8 cellular contexts compared by ENCODE assay signal in genomic region chr3:32510075-32510724, GRCh38. TPM values are rescaled to one million over a fixed set of nuclear protein-coding genes. Genes with fewer than 3 reads are reported as not detected.
DNase-seq lines count a peak whose midpoint lies in the region; ATAC-seq and TF ChIP-seq lines count a peak whose summit lies in the region.

No MANE protein-coding gene starts in this region.

- CTCF ChIA-PET in CD4-positive, alpha-beta memory T cell (lab: Charles Lee; ENCODE audit: partially characterized antibody): interaction anchor here (0.7 to 6.4 kb wide), 19 partner anchors 9 to 863 kb away, joined by 3 to 34 read pairs (median 3); no protein-coding TSS in a partner anchor

- no peak overlapping the region for H2AFZ ChIP-seq in OCI-LY1 (ENCODE audit: low read length)

- no peak for TF ChIP-seq EP300 in esophagus muscularis mucosa (IDR thresholded peaks at IDR 0.05)

- no peak overlapping the region for H3K4me3 ChIP-seq in CD4-positive, alpha-beta memory T cell (ENCODE audit: low read length in 2 of 2)
- H3K4me3 ChIP-seq in OCI-LY1 (ENCODE audit: low read depth, low read length, poor library complexity, severe bottlenecking) (no peak overlapping the region), esophagus muscularis mucosa (no peak overlapping the region)

- H3K9me3 Mint-ChIP-seq in CD4-positive, alpha-beta memory T cell: no peaks in the 10 kb centered on the region
- no peaks in the 10 kb centered on the region for H3K9me3 Mint-ChIP-seq in natural killer cell treated with Interleukin-12 subunit alpha and Interleukin-12 subunit beta and Interleukin-15 and Interleukin-18, amount 100 ng/mL, for 72 hours

- H3K36me3 ChIP-seq in CD4-positive, alpha-beta memory T cell (ENCODE audit: insufficient read depth, low read length): no peaks in the 10 kb centered on the region
- H3K36me3 ChIP-seq in OCI-LY1 (ENCODE audit: insufficient read depth, low read length): no peaks in the 10 kb centered on the region
- H3K36me3 ChIP-seq in esophagus muscularis mucosa: no peaks in the 10 kb centered on the region

- peak; percentile 93 for TF ChIP-seq CTCF in OCI-LY1 (IDR thresholded peaks at IDR 0.05; ENCODE audit: low read length)
- peak; percentile 59 to 67 (median 66) for TF ChIP-seq CTCF in esophagus muscularis mucosa (IDR thresholded peaks at IDR 0.05)

- POLR2A ChIA-PET in CD4-positive, alpha-beta memory T cell (lab: Charles Lee; ENCODE audit: partially characterized antibody): interaction anchor here (1.0 kb wide), 1 partner anchor 8 kb away, joined by 5 read pairs; no protein-coding TSS in a partner anchor

- no peaks in the 10 kb centered on the region for H3K27me3 ChIP-seq in CD4-positive, alpha-beta memory T cell (ENCODE audit: insufficient read depth, low read length)
- no peaks in the 10 kb centered on the region for H3K27me3 ChIP-seq in OCI-LY1 (ENCODE audit: insufficient read depth, low read length)
- H3K27me3 ChIP-seq in esophagus muscularis mucosa: no peaks in the 10 kb centered on the region

- no peaks in the 10 kb centered on the region for H3K79me2 ChIP-seq in OCI-LY1 (ENCODE audit: insufficient read depth, low read length)

- no peaks in the 10 kb centered on the region for H3K9me3 ChIP-seq in CD4-positive, alpha-beta memory T cell (ENCODE audit: control insufficient read depth in 1 of 2, low read length in 2 of 2)
- H3K9me3 ChIP-seq in OCI-LY1 (ENCODE audit: low read length) (no peaks in the 10 kb centered on the region), esophagus muscularis mucosa (no peaks in the 10 kb centered on the region)

- no peak overlapping the region for H3K9ac ChIP-seq in OCI-LY1 (ENCODE audit: low read length)

- H3K27me3 Mint-ChIP-seq in CD4-positive, alpha-beta memory T cell: no peaks in the 10 kb centered on the region
- no peaks in the 10 kb centered on the region for H3K27me3 Mint-ChIP-seq in natural killer cell treated with Interleukin-12 subunit alpha and Interleukin-12 subunit beta and Interleukin-15 and Interleukin-18, amount 100 ng/mL, for 72 hours

- peak; percentile 82 for ATAC-seq in GM19328 (IDR thresholded peaks at IDR 0.05; ENCODE audit: unreplicated experiment)
- ATAC-seq in HG03521 (IDR thresholded peaks at IDR 0.05; ENCODE audit: unreplicated experiment): peak; percentile 68
- peak; percentile 68 to 74 for ATAC-seq in natural killer cell treated with Interleukin-12 subunit alpha and Interleukin-12 subunit beta and Interleukin-15 and Interleukin-18, amount 100 ng/mL, for 72 hours

- no peak for TF ChIP-seq POLR2A in esophagus muscularis mucosa (IDR thresholded peaks at IDR 0.05; ENCODE audit: low read depth)

- 31% methylated on average over 3 of the region's 3 CpGs for WGBS in esophagus muscularis mucosa

- no peaks in the 10 kb centered on the region for H4K20me1 ChIP-seq in OCI-LY1 (ENCODE audit: insufficient read depth, low read length)

- intact Hi-C loops in CD4-positive, alpha-beta memory T cell (cut with micrococcal nuclease): loop anchor here (1.0 to 5.0 kb wide), 3 partner anchors 77 to 862 kb away; no protein-coding TSS in a partner anchor
- intact Hi-C loops in esophagus muscularis mucosa (cut with DNase I): loop anchor here (2.0 to 10.0 kb wide), 2 partner anchors 55 to 155 kb away; no protein-coding TSS in a partner anchor

- no peaks in the 10 kb centered on the region for H3K36me3 Mint-ChIP-seq in CD4-positive, alpha-beta memory T cell
- no peaks in the 10 kb centered on the region for H3K36me3 Mint-ChIP-seq in natural killer cell treated with Interleukin-12 subunit alpha and Interleukin-12 subunit beta and Interleukin-15 and Interleukin-18, amount 100 ng/mL, for 72 hours

- no peak overlapping the region for H3K4me3 Mint-ChIP-seq in CD4-positive, alpha-beta memory T cell
- no peak overlapping the region for H3K4me3 Mint-ChIP-seq in natural killer cell treated with Interleukin-12 subunit alpha and Interleukin-12 subunit beta and Interleukin-15 and Interleukin-18, amount 100 ng/mL, for 72 hours

- no peak overlapping the region for H3K27ac ChIP-seq in CD4-positive, alpha-beta memory T cell (ENCODE audit: low read depth, low read length)
- H3K27ac ChIP-seq in OCI-LY1 (ENCODE audit: low read depth, low read length, poor library complexity, severe bottlenecking) (no peak overlapping the region), esophagus muscularis mucosa (replicated peaks in 1 of 4) (no peak overlapping the region)

- H3F3A ChIP-seq in OCI-LY1 (ENCODE audit: insufficient read depth, low read length): 0 out of 2 replicates have a peak, but pooled peaks cover 4% of the 10 kb centered on the region

- DNase-seq in CD4-positive, alpha-beta memory T cell: peak; percentile 56 to 68 (median 59)
- DNase-seq in activated T-cell treated with anti-CD3 and anti-CD28 coated beads for 24 hours (ENCODE audit: low read depth) (peak; percentile 42), esophagus muscularis mucosa (ENCODE audit: extremely low spot score) (no peak), stromal cell of bone marrow (ENCODE audit: low read depth) (peak; percentile 53)
- no peak for DNase-seq in natural killer cell treated with Interleukin-12 subunit alpha and Interleukin-12 subunit beta and Interleukin-15 and Interleukin-18, amount 100 ng/mL, for 72 hours (ENCODE audit: low spot score)

- H3K27ac Mint-ChIP-seq in CD4-positive, alpha-beta memory T cell: peak overlapping the region in 3 of 7 donors; percentile 1 to 57 (median 37)
- peak overlapping the region in 1 of 2 donors; percentile 42 for H3K27ac Mint-ChIP-seq in natural killer cell treated with Interleukin-12 subunit alpha and Interleukin-12 subunit beta and Interleukin-15 and Interleukin-18, amount 100 ng/mL, for 72 hours

- H3K4me1 ChIP-seq in CD4-positive, alpha-beta memory T cell (ENCODE audit: insufficient read depth, low read length): no peaks in the 10 kb centered on the region
- H3K4me1 ChIP-seq in OCI-LY1 (ENCODE audit: insufficient read depth, low read length, severe bottlenecking) (peaks cover 5% of the 10 kb centered on the region), esophagus muscularis mucosa (peaks cover 0 to 6% (median 0%) of the 10 kb centered on the region in 4 donors)

- no peak overlapping the region for H3K4me2 ChIP-seq in OCI-LY1 (ENCODE audit: low read length)

- no peaks in the 10 kb centered on the region for H3K9me2 ChIP-seq in OCI-LY1 (ENCODE audit: low read depth, low read length)

- H3K4me1 Mint-ChIP-seq in CD4-positive, alpha-beta memory T cell: peaks cover 0 to 4% (median 1%) of the 10 kb centered on the region in 4 donors
- no peaks in the 10 kb centered on the region for H3K4me1 Mint-ChIP-seq in natural killer cell treated with Interleukin-12 subunit alpha and Interleukin-12 subunit beta and Interleukin-15 and Interleukin-18, amount 100 ng/mL, for 72 hours (ENCODE audit: low read depth in 2 of 2)

RNA-seq across cellular contexts. Expression of gene CMTM6, which starts 7.5 kb away (rescaled TPM):
- total RNA-seq in CD4-positive, alpha-beta memory T cell: 10 to 100 TPM; 30.3 to 34.8 TPM
- polyA plus RNA-seq in CD4-positive, alpha-beta memory T cell: 100 to 1,000 TPM in 1 of 2 donors, 10 to 100 TPM in 1; 89.7 to 230 TPM
- total RNA-seq in esophagus muscularis mucosa: 10 to 100 TPM; 40.3 to 60.6 (median 51.5) TPM
- 10 to 100 TPM; 48.6 to 83.0 TPM for total RNA-seq in natural killer cell treated with Interleukin-12 subunit alpha and Interleukin-12 subunit beta and Interleukin-15 and Interleukin-18, amount 100 ng/mL, for 72 hours

Comparison
In these comparisons a context has a peak if more than half of its experiments do, and no peak if none do; other contexts are left out.
1. DNase-seq: peak in CD4-positive, alpha-beta memory T cell (5 of 5), activated T-cell treated with anti-CD3 and anti-CD28 coated beads for 24 hours (single experiment) and stromal cell of bone marrow (single experiment); none in esophagus muscularis mucosa (single experiment) and natural killer cell treated with Interleukin-12 subunit alpha and Interleukin-12 subunit beta and Interleukin-15 and Interleukin-18, amount 100 ng/mL, for 72 hours (single experiment).
2. Peak in every context shown above with its lines, with median percentiles within 50 percentile points of each other: ATAC-seq.